Comparison of ENCODE assay signal across 10 cellular contexts in genomic region chr1:93702102-93702827, GRCh38. TPM values are rescaled to one million over a fixed set of nuclear protein-coding genes. Genes with fewer than 3 reads are reported as not detected.
A peak's percentile ranks its signal among the peaks of the same experiment; 100 is the strongest.
DNase-seq lines count a peak whose midpoint lies in the region; ATAC-seq and FAIRE-seq lines count a peak whose summit lies in the region.
"Had no signal": no experiment of that assay in that cellular context is flagged by ENCODE, and none has a peak within 500 bp of the region (broad histone marks: within the 10 kb centered on the region; RNA-seq: fewer than 3 reads in every experiment).

No MANE protein-coding gene starts in this region.

- intact Hi-C loops in cardiac septum (cut with DNase I), result no loop called here

- peak; percentile 74 for FAIRE-seq in urothelium cell line (lab: Jason Lieb, UNC)
- FAIRE-seq: A204.1 had no signal

- no peak for ATAC-seq in GM18867 (IDR thresholded peaks at IDR 0.05; ENCODE audit: unreplicated experiment)
- ATAC-seq in HG02763 (IDR thresholded peaks at IDR 0.05; ENCODE audit: unreplicated experiment), result no peak

- peak; percentile 10 to 28 for DNase-seq in NCI-H187 (lab: John Stamatoyannopoulos, UW)
- no peak for DNase-seq in NCI-H187 treated with DMSO at 0.1 percent for 48 hours (lab: John Stamatoyannopoulos, UW)
- DNase-seq in NCI-H2196 treated with DMSO at 0.1 percent for 48 hours (lab: John Stamatoyannopoulos, UW; ENCODE audit: unreplicated experiment), result peak; percentile 59
- peak; percentile 59 for DNase-seq in cardiac septum (ENCODE audit: low spot score)
- peak; percentile 40 for DNase-seq in urothelium cell line (ENCODE audit: low spot score)
- DNase-seq in ecto neural progenitor cell (ENCODE audit: low spot score), result no peak
- DNase-seq: NCI-H1436 had no signal

RNA-seq across cellular contexts. Expression of gene BCAR3, which starts 20.6 kb away (rescaled TPM):
- total RNA-seq in cardiac septum, result 6.9 TPM

Comparison
In these comparisons a context has a peak if more than half of its experiments do, and no peak if none do; other contexts are left out.
1. DNase-seq: peak in NCI-H187 (2 of 2), NCI-H2196 treated with DMSO at 0.1 percent for 48 hours (single experiment), cardiac septum (single experiment) and urothelium cell line (single experiment); none in NCI-H187 treated with DMSO at 0.1 percent for 48 hours (single experiment) and ecto neural progenitor cell (single experiment).